8 cellular contexts compared by ENCODE assay signal in genomic region chr11:19777342-19778102, GRCh38.
DNase-seq lines count a peak whose midpoint lies in the region; ATAC-seq, FAIRE-seq and TF ChIP-seq lines count a peak whose summit lies in the region.

No MANE protein-coding gene starts in this region.

- no peak overlapping the region for H2AFZ ChIP-seq in astrocyte (ENCODE audit: low read depth, low read length)

- H3K4me1 ChIP-seq in astrocyte (ENCODE audit: insufficient read depth, low read length) (peaks cover 6% of the 10 kb centered on the region), kidney (ENCODE audit: control insufficient read depth in 1 of 2, insufficient read depth in 1 of 2, low read depth in 1 of 2, low read length in 2 of 2) (no peaks in the 10 kb centered on the region)

- no peaks in the 10 kb centered on the region for H3K36me3 ChIP-seq in astrocyte (ENCODE audit: insufficient read depth, low read length)
- H3K36me3 ChIP-seq in kidney (ENCODE audit: control insufficient read depth in 1 of 2, insufficient read depth in 2 of 2, low read length in 2 of 2) = no peaks in the 10 kb centered on the region

- H4K20me1 ChIP-seq in astrocyte (ENCODE audit: insufficient read depth, low read length) = peaks cover 83% of the 10 kb centered on the region

- H3K4me3 ChIP-seq in astrocyte (ENCODE audit: insufficient read depth, low read depth, low read length) (peak overlapping the region; percentile 50), kidney (ENCODE audit: low read length in 2 of 2) (peak overlapping the region in 1 of 2 donors; percentile 32)

- H3K9ac ChIP-seq in astrocyte (ENCODE audit: low read length) = peak overlapping the region; percentile 39
- H3K9ac ChIP-seq in kidney (ENCODE audit: low read length in 2 of 2) = no peak overlapping the region

- H3K9me3 ChIP-seq in astrocyte (ENCODE audit: insufficient read depth, low read depth, low read length) (no peaks in the 10 kb centered on the region), kidney (ENCODE audit: control insufficient read depth in 1 of 2, low read length in 2 of 2) (peaks cover 0 to 3% of the 10 kb centered on the region in 2 donors)

- intact Hi-C loops in kidney (cut with DNase I) = no loop called here

- peaks cover 2% of the 10 kb centered on the region for H3K36me3 Mint-ChIP-seq in astrocyte (ENCODE audit: low read depth, unreplicated experiment)
- no peaks in the 10 kb centered on the region for H3K36me3 Mint-ChIP-seq in stimulated activated naive CD8-positive, alpha-beta T cell treated with anti-CD3 and anti-CD28 coated beads, Interleukin-15, Interleukin-2, amounts not matched to agents 100 ng/mL and 50 ng/mL, for 24 hours (ENCODE audit: low read depth)

- no peaks in the 10 kb centered on the region for H3K9me3 Mint-ChIP-seq in astrocyte (ENCODE audit: unreplicated experiment)
- H3K9me3 Mint-ChIP-seq in stimulated activated naive CD8-positive, alpha-beta T cell treated with anti-CD3 and anti-CD28 coated beads, Interleukin-15, Interleukin-2, amounts not matched to agents 100 ng/mL and 50 ng/mL, for 24 hours = peaks cover 5% of the 10 kb centered on the region

- peak; percentile 70 for DNase-seq in EL
- peak; percentile 70 for DNase-seq in astrocyte (ENCODE audit: low read depth)
- peak; percentile 88 for DNase-seq in islet precursor cell
- no peak for DNase-seq in kidney
- DNase-seq in nucleus accumbens (lab: John Stamatoyannopoulos, UW) = no peak

- H3K4me1 Mint-ChIP-seq in astrocyte (ENCODE audit: low read depth, unreplicated experiment) = peaks cover 10% of the 10 kb centered on the region
- H3K4me1 Mint-ChIP-seq in stimulated activated naive CD8-positive, alpha-beta T cell treated with anti-CD3 and anti-CD28 coated beads, Interleukin-15, Interleukin-2, amounts not matched to agents 100 ng/mL and 50 ng/mL, for 24 hours (ENCODE audit: low read depth) = peaks cover 16% of the 10 kb centered on the region

- no peak overlapping the region for H3K27ac ChIP-seq in astrocyte (ENCODE audit: low read depth, low read length)
- H3K27ac ChIP-seq in kidney (ENCODE audit: low read depth in 2 of 2, low read length in 2 of 2) = no peak overlapping the region

- H3K79me2 ChIP-seq in astrocyte (ENCODE audit: insufficient read depth, low read length) = no peaks in the 10 kb centered on the region

- TF ChIP-seq CTCF in astrocyte (IDR thresholded peaks at IDR 0.05; ENCODE audit: insufficient read depth, low read depth, low read length) (no peak), kidney (IDR thresholded peaks at IDR 0.05; ENCODE audit: borderline replicate concordance, extremely low read depth, insufficient read depth) (no peak)

- H3K4me3 Mint-ChIP-seq in astrocyte (ENCODE audit: unreplicated experiment) = peak overlapping the region; percentile 85
- peak overlapping the region; percentile 67 for H3K4me3 Mint-ChIP-seq in stimulated activated naive CD8-positive, alpha-beta T cell treated with anti-CD3 and anti-CD28 coated beads, Interleukin-15, Interleukin-2, amounts not matched to agents 100 ng/mL and 50 ng/mL, for 24 hours

- peaks cover 19% of the 10 kb centered on the region for H3K27me3 ChIP-seq in astrocyte (ENCODE audit: insufficient read depth, low read length)

- FAIRE-seq in astrocyte (lab: Jason Lieb, UNC) (no peak), kidney (lab: Jason Lieb, UNC) (no peak)

- peaks cover 21% of the 10 kb centered on the region for H3K27me3 Mint-ChIP-seq in astrocyte (ENCODE audit: low read depth, unreplicated experiment)
- peaks cover 73% of the 10 kb centered on the region for H3K27me3 Mint-ChIP-seq in stimulated activated naive CD8-positive, alpha-beta T cell treated with anti-CD3 and anti-CD28 coated beads, Interleukin-15, Interleukin-2, amounts not matched to agents 100 ng/mL and 50 ng/mL, for 24 hours

- peak overlapping the region; percentile 88 for H3K4me2 ChIP-seq in astrocyte (ENCODE audit: low read length)

- no peak overlapping the region for H3K27ac Mint-ChIP-seq in astrocyte (ENCODE audit: unreplicated experiment)
- H3K27ac Mint-ChIP-seq in stimulated activated naive CD8-positive, alpha-beta T cell treated with anti-CD3 and anti-CD28 coated beads, Interleukin-15, Interleukin-2, amounts not matched to agents 100 ng/mL and 50 ng/mL, for 24 hours = no peak overlapping the region

- ATAC-seq in GM19395 (IDR thresholded peaks at IDR 0.05; ENCODE audit: unreplicated experiment) (peak; percentile 82), HG03342 (IDR thresholded peaks at IDR 0.05; ENCODE audit: unreplicated experiment) (peak; percentile 76)

Comparison
In these comparisons a context has a peak if more than half of its experiments do, and no peak if none do; other contexts are left out.
1. DNase-seq: peak in EL (single experiment), astrocyte (single experiment) and islet precursor cell (single experiment); none in kidney (single experiment) and nucleus accumbens (0 of 56).